Comparison of ENCODE assay signal across 8 cellular contexts in the genomic region with DNA sequence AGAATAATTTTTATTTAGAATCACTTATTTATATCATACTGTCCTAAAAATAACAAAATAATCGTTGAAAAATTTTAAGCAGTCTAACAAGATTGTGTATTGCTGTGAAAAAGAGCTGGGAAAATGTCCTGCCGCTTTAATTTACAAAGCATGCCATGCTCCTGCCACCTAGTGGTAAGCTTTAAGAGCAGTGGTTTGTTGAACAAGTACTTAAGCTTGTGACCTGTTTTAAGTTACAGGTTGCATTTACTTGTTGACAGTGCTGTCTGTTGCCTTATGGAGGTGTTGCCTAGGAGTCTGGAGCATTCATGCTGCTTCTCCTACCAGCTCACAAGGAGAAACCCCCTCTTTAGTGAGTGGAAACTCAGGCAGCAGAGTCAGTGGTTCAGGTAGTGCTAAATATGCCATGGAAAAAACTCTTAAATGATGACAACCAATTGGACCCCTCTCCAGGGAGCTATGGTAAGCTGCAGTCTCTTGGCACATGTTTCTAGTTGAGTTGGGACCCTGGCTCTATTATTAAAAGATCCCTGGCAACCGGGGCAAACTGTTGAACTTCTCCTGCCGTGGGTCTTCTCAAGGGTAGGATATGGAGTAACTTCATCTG.
DNase-seq lines count a peak whose midpoint lies in the region; ATAC-seq, FAIRE-seq and TF ChIP-seq lines count a peak whose summit lies in the region.

No MANE protein-coding gene starts in this region.

- CTCF ChIA-PET in A673 (lab: Charles Lee): interaction anchor here (0.5 to 2.0 kb wide), 8 partner anchors 176 to 908 kb away, joined by 3 to 14 read pairs (median 4); no protein-coding TSS in a partner anchor

- no peak for TF ChIP-seq POLR2A in erythroblast (IDR thresholded peaks at IDR 0.05; ENCODE audit: low read length)

- no TSS peak for BruUV-seq in A673 (replicated peaks; lab: Mats Ljungman, UMichigan)

- DNase-seq in A673 (ENCODE audit: low spot score) (peak; percentile 76), GDM1 (lab: John Stamatoyannopoulos, UW) (peak; percentile 34), NCI-H1105 (lab: John Stamatoyannopoulos, UW) (peak; percentile 30), erythroblast (lab: John Stamatoyannopoulos, UW) (peak; percentile 66 to 71)

- H3K36me3 Mint-ChIP-seq in nephron (ENCODE audit: low read depth): no peaks in the 10 kb centered on the region

- POLR2A ChIA-PET in A673 (lab: Charles Lee; ENCODE audit: low non-redundant PET): interaction anchor here (0.6 kb wide), 1 partner anchor 42 kb away, joined by 3 read pairs; no protein-coding TSS in a partner anchor

- ATAC-seq in HG02870 (IDR thresholded peaks at IDR 0.05; ENCODE audit: unreplicated experiment) (no peak), GM21723 (IDR thresholded peaks at IDR 0.05; ENCODE audit: unreplicated experiment) (no peak)

- FAIRE-seq in TTC549 (lab: Jason Lieb, UNC): peak; percentile 87

- H3K27me3 Mint-ChIP-seq in nephron (ENCODE audit: low read depth): peaks cover 3% of the 10 kb centered on the region

- H3K27ac Mint-ChIP-seq in nephron: no peak overlapping the region

- H3K4me1 ChIP-seq in A673 (ENCODE audit: insufficient read depth, low read length, poor library complexity, severe bottlenecking): peaks cover 23% of the 10 kb centered on the region

- TF ChIP-seq CTCF in A673 (conservative IDR thresholded peaks at IDR 0.05; ENCODE audit: low read depth, low read length) (peak; percentile 94), nephron (IDR thresholded peaks at IDR 0.05; ENCODE audit: unreplicated experiment in 3 of 3) (peak; percentile 84 to 91 (median 84))

- no peaks in the 10 kb centered on the region for H3K9me3 Mint-ChIP-seq in nephron

- H3K9me3 ChIP-seq in A673 (ENCODE audit: low read depth, low read length, poor library complexity, severe bottlenecking): no peaks in the 10 kb centered on the region

- no peak overlapping the region for H3K4me3 ChIP-seq in A673 (ENCODE audit: low read depth, low read length, poor library complexity, severe bottlenecking)

- no peaks in the 10 kb centered on the region for H3K36me3 ChIP-seq in A673 (ENCODE audit: insufficient read depth, low read length, poor library complexity, severe bottlenecking)

- H3K27me3 ChIP-seq in A673 (replicated peaks; ENCODE audit: insufficient read depth, low read depth, low read length, poor library complexity): no peaks in the 10 kb centered on the region

- intact Hi-C loops in A673 (cut with micrococcal nuclease; ENCODE audit: unreplicated experiment): no loop called here

- no peak overlapping the region for H3K4me3 Mint-ChIP-seq in nephron

- peaks cover 17% of the 10 kb centered on the region for H3K4me1 Mint-ChIP-seq in nephron

- no peak overlapping the region for H3K27ac ChIP-seq in A673 (ENCODE audit: low read depth, low read length, poor library complexity, severe bottlenecking)
